In genomic region chrX:25015486-25016360, GRCh38 we compare ENCODE assay signal across 8 cellular contexts. TPM values are rescaled to one million over a fixed set of nuclear protein-coding genes. Genes with fewer than 3 reads are reported as not detected.
A peak's percentile ranks its signal among the peaks of the same experiment; 100 is the strongest.
DNase-seq lines count a peak whose midpoint lies in the region; ATAC-seq, FAIRE-seq and TF ChIP-seq lines count a peak whose summit lies in the region.

Gene ARX, minus strand, starts transcription at chrX:25015965. Its CDS starts 228 bp downstream, at chrX:25015737.

- H3K27me3 ChIP-seq in hepatocyte, result peaks cover 95% of the 10 kb centered on the region
- H3K27me3 ChIP-seq in gastrocnemius medialis, result peaks cover 36 to 58% (median 57%) of the 10 kb centered on the region in 3 donors

- intact Hi-C loops in gastrocnemius medialis (cut with DNase I; ENCODE audit: low total_unique reads), result loop anchor here (5.0 kb wide), 1 partner anchor 263 kb away; no protein-coding TSS in a partner anchor

- H3K79me2 ChIP-seq in hepatocyte, result no peaks in the 10 kb centered on the region

- TF ChIP-seq POLR2A in GM12892 (IDR thresholded peaks at IDR 0.05; ENCODE audit: low read depth, low read length) (no peak), gastrocnemius medialis (IDR thresholded peaks at IDR 0.05) (peak; percentile 65 to 66)

- no peak for TF ChIP-seq CTCF in hepatocyte (IDR thresholded peaks at IDR 0.05; ENCODE audit: poor library complexity)
- no peak for TF ChIP-seq CTCF in gastrocnemius medialis (IDR thresholded peaks at IDR 0.05 in 4 of 5, conservative IDR thresholded peaks at IDR 0.05 in 1 of 5)

- no peak for FAIRE-seq in GM12892 (lab: Jason Lieb, UNC)

- no peak within 1 kb of the TSS for H3K4me3 Mint-ChIP-seq in activated naive CD8-positive, alpha-beta T cell treated with anti-CD3 and anti-CD28 coated beads for 36 hours

- H3K4me1 Mint-ChIP-seq in activated naive CD8-positive, alpha-beta T cell treated with anti-CD3 and anti-CD28 coated beads for 36 hours, result peaks cover 6% of the 10 kb centered on the region

- peak within 1 kb of the TSS; percentile 31 for H2AFZ ChIP-seq in hepatocyte

- H3K36me3 ChIP-seq in hepatocyte (replicated peaks; ENCODE audit: insufficient read depth, low read depth) (no peaks in the 10 kb centered on the region), gastrocnemius medialis (no peaks in the 10 kb centered on the region)

- 4% methylated on average over 52 of the region's 58 CpGs for WGBS in hepatocyte (ENCODE audit: low lambda C conversion rate, missing lambda C conversion rate)

- H3K4me1 ChIP-seq in hepatocyte (ENCODE audit: insufficient read depth), result peaks cover 14% of the 10 kb centered on the region
- H3K4me1 ChIP-seq in gastrocnemius medialis, result peaks cover 12 to 13% of the 10 kb centered on the region in 2 donors

- DNase-seq in GM12892 (ENCODE audit: insufficient read length) (peak; percentile 64), hepatocyte (ENCODE audit: low spot score) (peak; percentile 86), gastrocnemius medialis (peak; percentile 52 to 80), SW480 (ENCODE audit: low spot score) (no peak)
- DNase-seq in activated naive CD8-positive, alpha-beta T cell treated with anti-CD3 and anti-CD28 coated beads for 36 hours, result peak; percentile 38

- no peak within 1 kb of the TSS for H3K4me3 ChIP-seq in hepatocyte
- peak within 1 kb of the TSS; percentile 48 to 64 (median 56) for H3K4me3 ChIP-seq in gastrocnemius medialis

- H3K27ac ChIP-seq in hepatocyte (no peak within 1 kb of the TSS), gastrocnemius medialis (peak within 1 kb of the TSS; percentile 79 to 91 (median 82))

- H3K9me3 ChIP-seq in hepatocyte (ENCODE audit: low read depth), result no peaks in the 10 kb centered on the region
- H3K9me3 ChIP-seq in gastrocnemius medialis, result no peaks in the 10 kb centered on the region

- peak; percentile 56 for ATAC-seq in HG03175 (IDR thresholded peaks at IDR 0.05; ENCODE audit: unreplicated experiment)
- peak; percentile 60 to 67 for ATAC-seq in gastrocnemius medialis
- ATAC-seq in GM18520 (IDR thresholded peaks at IDR 0.05; ENCODE audit: unreplicated experiment), result no peak
- no peak for ATAC-seq in HG03439 (IDR thresholded peaks at IDR 0.05; ENCODE audit: unreplicated experiment)

- no peaks in the 10 kb centered on the region for H3K9me3 Mint-ChIP-seq in activated naive CD8-positive, alpha-beta T cell treated with anti-CD3 and anti-CD28 coated beads for 36 hours

- in situ Hi-C loops in gastrocnemius medialis (cut with MboI; ENCODE audit: low sequenced_read_pairs in 4 of 4), result loop anchor here in 2 of 4 donors (10.0 to 25.0 kb wide), 2 partner anchors 178 to 261 kb away; no protein-coding TSS in a partner anchor

- no peaks in the 10 kb centered on the region for H4K20me1 ChIP-seq in hepatocyte (ENCODE audit: insufficient read depth, poor library complexity, severe bottlenecking)

- peaks cover 79% of the 10 kb centered on the region for H3K27me3 Mint-ChIP-seq in activated naive CD8-positive, alpha-beta T cell treated with anti-CD3 and anti-CD28 coated beads for 36 hours

- H3K36me3 Mint-ChIP-seq in activated naive CD8-positive, alpha-beta T cell treated with anti-CD3 and anti-CD28 coated beads for 36 hours, result peaks cover 2% of the 10 kb centered on the region

- H3K9me2 ChIP-seq in hepatocyte (replicated peaks; ENCODE audit: insufficient read depth), result no peaks in the 10 kb centered on the region

- H3K27ac Mint-ChIP-seq in activated naive CD8-positive, alpha-beta T cell treated with anti-CD3 and anti-CD28 coated beads for 36 hours, result no peak within 1 kb of the TSS

- peak within 1 kb of the TSS; percentile 73 for H3K4me2 ChIP-seq in hepatocyte

RNA-seq across cellular contexts. Expression of gene ARX, which starts in this region (rescaled TPM):
- not detected for polyA plus RNA-seq in GM12892 (2012; ENCODE audit: missing spikeins)
- total RNA-seq in activated naive CD8-positive, alpha-beta T cell treated with anti-CD3 and anti-CD28 coated beads for 36 hours, result not detected
- total RNA-seq in hepatocyte, result not detected in 2 replicates
- polyA plus RNA-seq in hepatocyte, result 0.11 and 0.29 TPM in 2 replicates
- 1 to 10 TPM; 2.3 to 5.1 (median 3.5) TPM for total RNA-seq in gastrocnemius medialis

Comparison
In these comparisons a context has a peak if more than half of its experiments do, and no peak if none do; other contexts are left out.
1. Peak in DNase-seq in activated naive CD8-positive, alpha-beta T cell treated with anti-CD3 and anti-CD28 coated beads for 36 hours; RNA of the gene not detected or under 1 TPM.
2. Peak in DNase-seq and H3K4me2 ChIP-seq in hepatocyte; RNA of the gene not detected or under 1 TPM.
3. ATAC-seq: peak in HG03175 (single experiment) and gastrocnemius medialis (2 of 2); none in GM18520 (single experiment) and HG03439 (single experiment).